In the genomic region with DNA sequence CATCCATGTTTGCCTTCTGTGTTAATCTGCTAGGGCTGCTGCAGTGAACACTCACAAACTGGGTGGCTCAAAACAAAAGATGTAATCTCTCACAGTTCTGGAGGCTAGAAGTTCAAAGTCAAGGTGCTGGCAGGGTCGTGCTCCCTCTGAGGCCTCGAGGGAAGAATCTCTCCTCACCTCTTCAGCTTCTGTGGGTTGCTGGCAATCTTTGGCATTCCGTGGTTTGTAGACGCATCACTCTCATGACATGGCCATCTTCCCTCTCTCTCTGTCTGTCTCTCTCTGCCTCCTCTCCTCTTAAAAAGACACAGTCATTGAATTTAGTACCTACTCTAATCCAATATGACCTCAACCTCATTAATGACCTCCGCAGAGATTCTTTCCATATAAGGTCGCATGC, we compare ENCODE assay signal across 14 cellular contexts.
DNase-seq lines count a peak whose midpoint lies in the region; ATAC-seq and TF ChIP-seq lines count a peak whose summit lies in the region.
"Had no signal": no experiment of that assay in that cellular context is flagged by ENCODE, and none has a peak within 500 bp of the region (broad histone marks: within the 10 kb centered on the region; RNA-seq: fewer than 3 reads in every experiment).

No MANE protein-coding gene starts in this region.

- peak; percentile 61 for ATAC-seq in SK-N-SH treated with all-trans-retinoic acid at 6 μM for 48 hours
- ATAC-seq: T-helper 17 cell had no signal

- no peaks in the 10 kb centered on the region for H3K27me3 ChIP-seq in stomach smooth muscle (ENCODE audit: control insufficient read depth in 1 of 2, insufficient read depth in 2 of 2, low read length in 2 of 2)

- H3K9ac ChIP-seq in stomach smooth muscle (ENCODE audit: low read length in 2 of 2) = no peak overlapping the region

- H3K9me3 ChIP-seq in stomach smooth muscle (ENCODE audit: control insufficient read depth in 2 of 2, low read length in 2 of 2) = no peaks in the 10 kb centered on the region
- H3K9me3 ChIP-seq: prostate gland had no signal

- peak overlapping the region; percentile 90 for H3K27ac ChIP-seq in stomach smooth muscle (ENCODE audit: low read length)
- H3K27ac ChIP-seq: VCaP had no signal

- H3K4me1 ChIP-seq in stomach smooth muscle (ENCODE audit: control insufficient read depth, insufficient read depth, low read length) = peaks cover 43% of the 10 kb centered on the region
- H3K4me1 ChIP-seq: prostate gland had no signal

- H3K36me3 ChIP-seq in stomach smooth muscle (ENCODE audit: control insufficient read depth in 2 of 2, insufficient read depth in 2 of 2, low read length in 2 of 2) = no peaks in the 10 kb centered on the region
- H3K36me3 ChIP-seq: prostate gland had no signal

- DNase-seq in ELR (ENCODE audit: low read depth) (peak; percentile 1), kidney tubule cell (ENCODE audit: low spot score) (peak; percentile 66), NCI-H2107 (lab: John Stamatoyannopoulos, UW) (no peak), SKM-1 (lab: John Stamatoyannopoulos, UW; ENCODE audit: unreplicated experiment) (no peak)
- no peak for DNase-seq in stimulated activated CD4-positive, alpha-beta T cell treated with anti-CD3 and anti-CD28 coated beads, Interleukin-4, amount 100 ng/mL, for 4 hours
- DNase-seq: AML-193; hippocampal formation; SHP77; stimulated activated CD8-positive, alpha-beta memory T cell treated with anti-CD3 and anti-CD28 coated beads, Interleukin-4, amount 100 ng/mL, for 48 hours; T-helper 17 cell had no signal

- no peak overlapping the region for H3K4me3 ChIP-seq in stomach smooth muscle (ENCODE audit: low read length in 2 of 2)
- H3K4me3 ChIP-seq: prostate gland had no signal

TF ChIP-seq in SK-N-SH treated with all-trans-retinoic acid at 6 μM for 48 hours, 23 proteins besides CTCF, POLR2A, EP300 and RAD21:
- TF ChIP-seq GLIS3 (CRISPR knock-in tag; IDR thresholded peaks at IDR 0.05) (no peak), ZNF70 (CRISPR knock-in tag; IDR thresholded peaks at IDR 0.05) (no peak)
TF ChIP-seq in SK-N-SH treated with all-trans-retinoic acid at 6 μM for 48 hours: peak in this region for 0.

Comparison
In these comparisons a context has a peak if more than half of its experiments do, and no peak if none do; other contexts are left out.
1. DNase-seq: peak in ELR (single experiment) and kidney tubule cell (single experiment); none in stimulated activated CD4-positive, alpha-beta T cell treated with anti-CD3 and anti-CD28 coated beads, Interleukin-4, amount 100 ng/mL, for 4 hours (0 of 2), NCI-H2107 (single experiment) and SKM-1 (single experiment).